ENCODE assay signal across 1 cellular context in genomic region chr14:60265163-60265562, GRCh38.
TF ChIP-seq lines count a peak whose summit lies in the region.

No MANE protein-coding gene starts in this region.

TF ChIP-seq in GM23338, 12 proteins besides CTCF, POLR2A, EP300 and RAD21 (continued from another document):
- TF ChIP-seq ZNF462 (CRISPR knock-in tag; IDR thresholded peaks at IDR 0.05) (no peak), NANOG (IDR thresholded peaks at IDR 0.05; ENCODE audit: borderline replicate concordance) (no peak), ZNF331 (CRISPR knock-in tag; IDR thresholded peaks at IDR 0.05; ENCODE audit: low read depth) (no peak), JUNB (IDR thresholded peaks at IDR 0.05; ENCODE audit: unreplicated experiment) (no peak), STAT1 (IDR thresholded peaks at IDR 0.05; ENCODE audit: unreplicated experiment) (no peak), EZH2phosphoT487 (IDR thresholded peaks at IDR 0.05; ENCODE audit: unreplicated experiment) (no peak), EZH2 (IDR thresholded peaks at IDR 0.05; ENCODE audit: low read depth, unreplicated experiment) (no peak)
